Comparison of ENCODE assay signal across 8 cellular contexts in genomic region chr12:23626791-23627190, GRCh38.
"Had no signal": no experiment of that assay in that cellular context is flagged by ENCODE, and none has a peak within 500 bp of the region (broad histone marks: within the 10 kb centered on the region; RNA-seq: fewer than 3 reads in every experiment).

No MANE protein-coding gene starts in this region.

- ATAC-seq: GM12878 had no signal

- H3K4me3 ChIP-seq: GM12878 had no signal

- FAIRE-seq: G401.6, GM12878, GM12891, GM12892, GM18507, GM19239 had no signal

- DNase-seq: GDM1, GF-D8 had no signal
